Comparison of ENCODE assay signal across 8 cellular contexts in genomic region chrX:101799387-101799786, GRCh38.
A peak's percentile ranks its signal among the peaks of the same experiment; 100 is the strongest.
DNase-seq lines count a peak whose midpoint lies in the region; ATAC-seq and TF ChIP-seq lines count a peak whose summit lies in the region.

No MANE protein-coding gene starts in this region.

- H3K36me3 ChIP-seq in IMR-90 (ENCODE audit: control insufficient read depth, insufficient read depth, low read length) (no peaks in the 10 kb centered on the region), OCI-LY3 (replicated peaks; ENCODE audit: low read depth, low read length) (no peaks in the 10 kb centered on the region), mucosa of descending colon (ENCODE audit: low read depth) (no peaks in the 10 kb centered on the region)

- no peaks in the 10 kb centered on the region for H3K9me1 ChIP-seq in IMR-90 (ENCODE audit: insufficient read depth, low read length)

- H2BK20ac ChIP-seq in IMR-90 (ENCODE audit: low read depth, low read length), result no peak overlapping the region

- peak; percentile 100 for ATAC-seq in GM21619 (IDR thresholded peaks at IDR 0.05; ENCODE audit: unreplicated experiment)
- peak; percentile 100 for ATAC-seq in IMR-90 (ENCODE audit: low read depth)
- peak; percentile 100 for ATAC-seq in mucosa of descending colon

- no peak overlapping the region for H2AK5ac ChIP-seq in IMR-90 (ENCODE audit: low read depth, low read length)

- H3K4me1 ChIP-seq in IMR-90 (ENCODE audit: control insufficient read depth, insufficient read depth, low read length), result no peaks in the 10 kb centered on the region
- H3K4me1 ChIP-seq in OCI-LY3 (ENCODE audit: low read length), result peaks cover 4% of the 10 kb centered on the region
- H3K4me1 ChIP-seq in mucosa of descending colon (ENCODE audit: low read depth), result no peaks in the 10 kb centered on the region

- H3K4me2 ChIP-seq in IMR-90 (ENCODE audit: low read depth, low read length), result no peak overlapping the region
- H3K4me2 ChIP-seq in OCI-LY3 (ENCODE audit: low read length), result peak overlapping the region; percentile 69

- H3K23ac ChIP-seq in IMR-90 (ENCODE audit: low read depth, low read length), result no peak overlapping the region

- H2BK120ac ChIP-seq in IMR-90 (ENCODE audit: low read depth, low read length), result no peak overlapping the region

- in situ Hi-C loops in IMR-90 (cut with MboI; ENCODE audit: low sequenced_read_pairs), result loop anchor here (5.0 kb wide), 1 partner anchor 382 kb away; no protein-coding TSS in a partner anchor

- no peak overlapping the region for H2BK15ac ChIP-seq in IMR-90 (ENCODE audit: low read depth, low read length)

- WGBS in IMR-90 (ENCODE audit: extremely low coverage in 2 of 2, insufficient read length in 1 of 2), 2 experiments, result 0% methylated on average over 1 of the region's 3 CpGs; no CpG with 5 or more reads in 1 of the 2 experiments

- H3K79me2 ChIP-seq in OCI-LY3 (ENCODE audit: low read length), result no peaks in the 10 kb centered on the region

- no peak overlapping the region for H3K14ac ChIP-seq in IMR-90 (replicated peaks; ENCODE audit: low read depth, low read length)

- H3K9ac ChIP-seq in IMR-90 (ENCODE audit: low read depth, low read length) (no peak overlapping the region), OCI-LY3 (ENCODE audit: low read length) (peak overlapping the region; percentile 54)

- H2AFZ ChIP-seq in IMR-90 (replicated peaks; ENCODE audit: low read length, poor library complexity) (no peak overlapping the region), OCI-LY3 (ENCODE audit: low read depth, low read length) (peak overlapping the region; percentile 83; the same call in 1 of the 2 replicates)

- BruUV-seq in IMR-90 (replicated peaks; lab: Mats Ljungman, UMichigan), result no TSS peak

- H3K27ac ChIP-seq in IMR-90 (ENCODE audit: insufficient read depth, low read length) (no peak overlapping the region), OCI-LY3 (ENCODE audit: low read length) (no peak overlapping the region)

- intact Hi-C loops in IMR-90 (cut with micrococcal nuclease) (loop anchor here (1.0 to 5.0 kb wide), 2 partner anchors 202 to 384 kb away; no protein-coding TSS in a partner anchor), mucosa of descending colon (cut with DNase I, micrococcal nuclease) (loop anchor here in 1 of 2 donors (10.0 kb wide), 1 partner anchor 205 kb away; no protein-coding TSS in a partner anchor)

- H3K27me3 ChIP-seq in IMR-90 (ENCODE audit: control insufficient read depth, insufficient read depth, low read length) (0 out of 2 replicates have a peak, but pooled peaks cover 2% of the 10 kb centered on the region), OCI-LY3 (ENCODE audit: low read depth, low read length) (no peaks in the 10 kb centered on the region)

- no peak for TF ChIP-seq POLR2A in IMR-90 (IDR thresholded peaks at IDR 0.05; ENCODE audit: low read depth, low read length)

- no peak overlapping the region for H3K18ac ChIP-seq in IMR-90 (ENCODE audit: low read depth, low read length)

- no peaks in the 10 kb centered on the region for H4K20me1 ChIP-seq in IMR-90 (ENCODE audit: insufficient read depth, low read length)
- no peaks in the 10 kb centered on the region for H4K20me1 ChIP-seq in OCI-LY3 (ENCODE audit: insufficient read depth, low read length)

- no peak overlapping the region for H4K8ac ChIP-seq in IMR-90 (ENCODE audit: low read depth in 2 of 2, low read length in 2 of 2)

- dilution Hi-C loops in IMR-90 (cut with HindIII; ENCODE audit: low sequenced_read_pairs, unreplicated experiment), result no loop called here

- DNase-seq in DMS153 treated with DMSO at 0.1 percent for 48 hours (lab: John Stamatoyannopoulos, UW; ENCODE audit: unreplicated experiment) (peak; percentile 21), IMR-90 (peak; percentile 80), epidermal melanocyte (ENCODE audit: insufficient read length, low spot score) (peak; percentile 18), mucosa of descending colon (peak; percentile 65 to 95 (median 71))
- peak; percentile 72 for DNase-seq in activated CD8-positive, alpha-beta memory T cell treated with anti-CD3 and anti-CD28 coated beads, Interleukin-2, amount 50 U/mL, for 48 hours
- DNase-seq in stimulated activated CD8-positive, alpha-beta memory T cell treated with anti-CD3 and anti-CD28 coated beads, Interleukin-7, amount 100 ng/mL, for 1 hour (ENCODE audit: low read depth in 2 of 2), result peak; percentile 26 to 39

- no peak overlapping the region for H3K4ac ChIP-seq in IMR-90 (ENCODE audit: low read depth, low read length)

- H4K5ac ChIP-seq in IMR-90 (ENCODE audit: low read depth, low read length), result no peak overlapping the region

- TF ChIP-seq CTCF in IMR-90 (conservative IDR thresholded peaks at IDR 0.05; ENCODE audit: low read depth, low read length) (peak; percentile 70), OCI-LY3 (IDR thresholded peaks at IDR 0.05; ENCODE audit: low read depth, low read length) (peak; percentile 58), mucosa of descending colon (IDR thresholded peaks at IDR 0.05) (peak; percentile 25)

- POLR2A ChIA-PET in IMR-90 (lab: Charles Lee; ENCODE audit: unreplicated experiment), result no interaction called here

- no peaks in the 10 kb centered on the region for H3K79me1 ChIP-seq in IMR-90 (ENCODE audit: low read depth in 1 of 2, low read length in 2 of 2)

- no peak overlapping the region for H4K91ac ChIP-seq in IMR-90 (ENCODE audit: insufficient read depth, low read depth, low read length)

- no peak overlapping the region for H2BK5ac ChIP-seq in IMR-90 (ENCODE audit: low read depth, low read length, poor library complexity, severe bottlenecking)

- no peak overlapping the region for H3K56ac ChIP-seq in IMR-90 (ENCODE audit: extremely low read depth, insufficient read depth, low read length)

- TF ChIP-seq RAD21 in IMR-90 (IDR thresholded peaks at IDR 0.05; ENCODE audit: low read length), result peak; percentile 47

- H3K9me3 ChIP-seq in IMR-90 (ENCODE audit: control insufficient read depth, insufficient read depth, low read length) (no peaks in the 10 kb centered on the region), OCI-LY3 (ENCODE audit: insufficient read depth, low read length) (no peaks in the 10 kb centered on the region), mucosa of descending colon (no peaks in the 10 kb centered on the region)

- no peak overlapping the region for H2AK9ac ChIP-seq in IMR-90 (replicated peaks; ENCODE audit: low read depth, low read length, poor library complexity)

- H3K4me3 ChIP-seq in IMR-90 (ENCODE audit: insufficient read depth, low read depth, low read length) (no peak overlapping the region), OCI-LY3 (ENCODE audit: low read length) (peak overlapping the region; percentile 76), mucosa of descending colon (no peak overlapping the region)

- CTCF ChIA-PET in IMR-90 (lab: Yijun Ruan, JAX), result no interaction called here

TF ChIP-seq in IMR-90, 13 proteins besides CTCF, POLR2A, EP300 and RAD21:
- TF ChIP-seq RCOR1 (IDR thresholded peaks at IDR 0.05; ENCODE audit: insufficient replicate concordance, low read length) (no peak), MAFK (IDR thresholded peaks at IDR 0.05; ENCODE audit: low read depth, low read length) (no peak), SMC3 (IDR thresholded peaks at IDR 0.05; ENCODE audit: low read depth, low read length) (peak; percentile 75)

Comparison
In these comparisons a context has a peak if more than half of its experiments do, and no peak if none do; other contexts are left out.
1. DNase-seq: peak in every context shown above with its lines; median percentile 80 in IMR-90; 72 in activated CD8-positive, alpha-beta memory T cell treated with anti-CD3 and anti-CD28 coated beads, Interleukin-2, amount 50 U/mL, for 48 hours; 71 in mucosa of descending colon; 32 in stimulated activated CD8-positive, alpha-beta memory T cell treated with anti-CD3 and anti-CD28 coated beads, Interleukin-7, amount 100 ng/mL, for 1 hour; 21 in DMS153 treated with DMSO at 0.1 percent for 48 hours; 18 in epidermal melanocyte.